Comparison of ENCODE assay signal across 24 cellular contexts in the genomic region with DNA sequence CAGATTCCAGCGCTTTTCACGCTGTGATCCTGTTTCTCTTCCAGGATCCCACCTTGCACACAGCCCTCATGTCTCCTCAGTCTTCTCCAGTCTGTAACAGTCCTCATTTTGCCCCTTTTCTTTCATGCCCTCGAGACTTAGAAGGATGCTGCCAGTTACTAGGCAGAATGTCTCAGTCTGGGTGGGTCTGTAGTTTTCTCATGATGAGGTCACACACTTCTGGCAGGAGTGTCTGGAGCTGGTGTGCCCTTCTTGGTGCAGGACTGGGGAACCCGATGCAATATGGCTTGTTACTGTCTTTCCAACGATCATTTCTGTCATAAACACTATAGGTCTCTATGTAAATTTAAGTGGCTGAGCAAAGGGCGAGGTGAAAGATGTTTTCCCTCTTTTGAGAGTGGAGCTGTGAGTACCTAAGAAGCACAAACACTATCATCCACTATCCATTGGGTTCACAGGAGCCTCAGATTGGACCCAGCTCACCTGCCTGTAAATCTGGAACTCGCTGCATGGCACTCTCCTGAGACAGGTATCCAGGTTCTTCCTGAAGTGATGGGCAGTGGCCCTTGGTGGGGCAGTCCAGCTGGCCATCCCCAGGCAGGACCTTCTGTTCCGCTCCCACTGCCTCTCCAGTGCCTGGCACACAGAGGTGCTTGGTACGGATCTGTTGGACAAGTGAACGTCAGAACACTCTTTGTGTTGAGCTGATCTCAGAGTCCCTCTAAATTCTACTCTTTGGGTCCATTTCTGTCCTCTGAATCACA.
"Had no signal": no experiment of that assay in that cellular context is flagged by ENCODE, and none has a peak within 500 bp of the region (broad histone marks: within the 10 kb centered on the region; RNA-seq: fewer than 3 reads in every experiment).

No MANE protein-coding gene starts in this region.

- FAIRE-seq: HTR-8/SVneo, RCC 7860 had no signal

- H3K27ac ChIP-seq: HL-60, SJSA1, SK-N-MC had no signal

- H3K4me3 ChIP-seq: SJSA1, SK-N-MC had no signal

- H3K36me3 ChIP-seq: SJSA1 had no signal

- DNase-seq: KBM-7, MV-4-11, NCI-H1048, NCI-H1105, NCI-H1417 treated with DMSO at 0.1 percent for 48 hours, NCI-H146, NCI-H1694 treated with DMSO at 0.1 percent for 48 hours, NCI-H1930, NCI-H2081 treated with DMSO at 0.1 percent for 48 hours, NCI-H2171, NCI-H226, NCI-H446, NCI-H510A, NCI-H524 treated with DMSO at 0.1 percent for 48 hours, NCI-H69, NCI-H774, Right ventricle myocardium superior, RPMI8226, SIG-M5 had no signal

- H3K27me3 ChIP-seq: SJSA1 had no signal

- H3K9me3 ChIP-seq: SJSA1 had no signal
